In genomic region chr1:19435181-19435580, GRCh38 we compare ENCODE assay signal across 10 cellular contexts. TPM values are rescaled to one million over a fixed set of nuclear protein-coding genes. Genes with fewer than 3 reads are reported as not detected.
DNase-seq lines count a peak whose midpoint lies in the region; ATAC-seq and TF ChIP-seq lines count a peak whose summit lies in the region.
"Had no signal": no experiment of that assay in that cellular context is flagged by ENCODE, and none has a peak within 500 bp of the region (broad histone marks: within the 10 kb centered on the region; RNA-seq: fewer than 3 reads in every experiment).

No MANE protein-coding gene starts in this region.

- CTCF ChIA-PET in activated CD4-positive, alpha-beta T cell treated with anti-CD3 and anti-CD28 coated beads for 36 hours (lab: Charles Lee): interaction anchor here (0.8 to 1.2 kb wide), 8 partner anchors 10 to 212 kb away, joined by 3 to 5 read pairs (median 4); no protein-coding TSS in a partner anchor

- H3K36me3 Mint-ChIP-seq in activated CD4-positive, alpha-beta T cell treated with anti-CD3 and anti-CD28 coated beads for 36 hours (ENCODE audit: low read depth): peaks cover 19% of the 10 kb centered on the region
- H3K36me3 Mint-ChIP-seq in mesothelial cell of epicardium: no peaks in the 10 kb centered on the region

- peak in 1 of 2 donors; percentile 92 for TF ChIP-seq EP300 in tibial nerve (IDR thresholded peaks at IDR 0.05)

- H3K9me3 Mint-ChIP-seq in activated CD4-positive, alpha-beta T cell treated with anti-CD3 and anti-CD28 coated beads for 36 hours (ENCODE audit: low read depth): no peaks in the 10 kb centered on the region
- H3K9me3 Mint-ChIP-seq in mesothelial cell of epicardium: no peaks in the 10 kb centered on the region

- WGBS in tibial nerve, 2 donors: 53 to 56% methylated on average over 4 of the region's 4 CpGs

- no peak for DNase-seq in activated CD4-positive, alpha-beta T cell treated with anti-CD3 and anti-CD28 coated beads for 36 hours
- DNase-seq in activated CD4-positive, alpha-beta T cell treated with anti-CD3 and anti-CD28 coated beads, Interleukin-2, amount 50 U/mL, for 4 hours: no peak
- peak; percentile 77 to 94 for DNase-seq in cardiac fibroblast (ENCODE audit: low read depth in 2 of 2)
- no peak for DNase-seq in mesothelial cell of epicardium (ENCODE audit: low spot score in 2 of 2, unreplicated experiment in 2 of 2)
- DNase-seq in tibial nerve (ENCODE audit: low spot score in 2 of 2): peak in 1 of 2 donors; percentile 58
- no peak for DNase-seq in activated effector memory CD4-positive, alpha-beta T cell treated with Interleukin-2 at 50 U/mL for 16 hours
- DNase-seq: body of pancreas had no signal

- H3K4me1 Mint-ChIP-seq in activated CD4-positive, alpha-beta T cell treated with anti-CD3 and anti-CD28 coated beads for 36 hours: peaks cover 85% of the 10 kb centered on the region
- peaks cover 70% of the 10 kb centered on the region for H3K4me1 Mint-ChIP-seq in mesothelial cell of epicardium

- no peaks in the 10 kb centered on the region for H3K27me3 Mint-ChIP-seq in activated CD4-positive, alpha-beta T cell treated with anti-CD3 and anti-CD28 coated beads for 36 hours
- H3K27me3 Mint-ChIP-seq in mesothelial cell of epicardium (ENCODE audit: low read depth): no peaks in the 10 kb centered on the region

- H3K9me3 ChIP-seq in tibial nerve: no peaks in the 10 kb centered on the region
- H3K9me3 ChIP-seq: body of pancreas had no signal

- no peaks in the 10 kb centered on the region for H3K36me3 ChIP-seq in tibial nerve

- H3K4me1 ChIP-seq in tibial nerve: peaks cover 0 to 89% (median 80%) of the 10 kb centered on the region in 4 donors

- intact Hi-C loops in activated CD4-positive, alpha-beta T cell treated with anti-CD3 and anti-CD28 coated beads for 36 hours (cut with DNase I, micrococcal nuclease): loop anchor here (5.0 kb wide), 2 partner anchors 43 to 217 kb away; no protein-coding TSS in a partner anchor

- H3K27ac ChIP-seq in tibial nerve: peak overlapping the region; percentile 19 to 92 (median 82)
- H3K27ac ChIP-seq: SK-N-MC had no signal

- TF ChIP-seq CTCF in cardiac fibroblast (IDR thresholded peaks at IDR 0.05; ENCODE audit: low read depth, low read length) (no peak), mesothelial cell of epicardium (IDR thresholded peaks at IDR 0.05; ENCODE audit: unreplicated experiment) (no peak), tibial nerve (IDR thresholded peaks at IDR 0.05) (no peak)

- POLR2A ChIA-PET in activated CD4-positive, alpha-beta T cell treated with anti-CD3 and anti-CD28 coated beads for 36 hours (lab: Charles Lee): interaction anchor here (0.6 to 1.2 kb wide), 4 partner anchors 26 to 60 kb away, joined by 3 to 5 read pairs (median 4); no protein-coding TSS in a partner anchor

- no peak for ATAC-seq in activated CD4-positive, alpha-beta T cell treated with anti-CD3 and anti-CD28 coated beads for 36 hours
- ATAC-seq in HG02981 (IDR thresholded peaks at IDR 0.05; ENCODE audit: unreplicated experiment) (no peak), GM21529 (IDR thresholded peaks at IDR 0.05; ENCODE audit: unreplicated experiment) (no peak)
- ATAC-seq: body of pancreas had no signal

- H3K27ac Mint-ChIP-seq in activated CD4-positive, alpha-beta T cell treated with anti-CD3 and anti-CD28 coated beads for 36 hours: peak overlapping the region; percentile 72
- H3K27ac Mint-ChIP-seq in mesothelial cell of epicardium: peak overlapping the region; percentile 56

- no peak for TF ChIP-seq POLR2A in tibial nerve (IDR thresholded peaks at IDR 0.05)

- no peak overlapping the region for H3K4me3 Mint-ChIP-seq in activated CD4-positive, alpha-beta T cell treated with anti-CD3 and anti-CD28 coated beads for 36 hours
- H3K4me3 Mint-ChIP-seq in mesothelial cell of epicardium: no peak overlapping the region

- H3K4me3 ChIP-seq in cardiac fibroblast (replicated peaks in 1 of 2; ENCODE audit: low read depth in 2 of 2, low read length in 2 of 2) (no peak overlapping the region), tibial nerve (no peak overlapping the region)
- H3K4me3 ChIP-seq: body of pancreas, SK-N-MC had no signal

- H3K27me3 ChIP-seq in tibial nerve: no peaks in the 10 kb centered on the region
- H3K27me3 ChIP-seq: body of pancreas had no signal

RNA-seq across cellular contexts. Expression of gene CAPZB, which starts 50.2 kb away (rescaled TPM):
- total RNA-seq in activated CD4-positive, alpha-beta T cell treated with anti-CD3 and anti-CD28 coated beads for 36 hours: 100 to 1,000 TPM; 320 to 346 TPM
- total RNA-seq in mesothelial cell of epicardium (192 to 209 TPM (median 204 TPM) in 3 replicates), tibial nerve (100 to 1,000 TPM in 1 of 4 donors, 10 to 100 TPM in 3; 58.2 to 109 (median 96.7) TPM)

Comparison
In these comparisons a context has a peak if more than half of its experiments do, and no peak if none do; other contexts are left out.
1. DNase-seq: peak in cardiac fibroblast (2 of 2); none in activated CD4-positive, alpha-beta T cell treated with anti-CD3 and anti-CD28 coated beads for 36 hours (single experiment), activated CD4-positive, alpha-beta T cell treated with anti-CD3 and anti-CD28 coated beads, Interleukin-2, amount 50 U/mL, for 4 hours (0 of 2), mesothelial cell of epicardium (0 of 2) and activated effector memory CD4-positive, alpha-beta T cell treated with Interleukin-2 at 50 U/mL for 16 hours (single experiment).